11 cellular contexts compared by ENCODE assay signal in the genomic region with DNA sequence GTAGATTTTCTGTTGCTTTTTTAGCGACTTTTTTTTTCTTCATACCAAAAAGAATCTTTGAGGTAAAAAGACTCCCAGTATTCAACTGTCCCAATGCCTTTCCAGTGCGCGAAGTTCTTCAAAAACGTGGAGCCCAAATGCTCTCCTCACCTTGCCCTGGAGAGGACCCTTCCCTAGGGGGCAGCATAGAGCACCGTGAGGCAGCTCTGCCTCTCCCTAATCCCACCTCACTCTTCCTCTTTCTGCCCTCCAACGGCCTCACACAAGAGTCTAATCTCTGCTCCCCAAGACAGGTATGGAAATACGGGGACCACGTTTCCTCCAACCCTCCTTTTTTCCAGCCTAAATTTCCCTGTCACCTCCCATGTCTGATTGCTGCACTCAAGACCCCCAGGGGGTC.
A peak's percentile ranks its signal among the peaks of the same experiment; 100 is the strongest.
DNase-seq lines count a peak whose midpoint lies in the region; ATAC-seq and TF ChIP-seq lines count a peak whose summit lies in the region.
"Had no signal": no experiment of that assay in that cellular context is flagged by ENCODE, and none has a peak within 500 bp of the region (broad histone marks: within the 10 kb centered on the region; RNA-seq: fewer than 3 reads in every experiment).

No MANE protein-coding gene starts in this region.

- H3K4me1 ChIP-seq in DOHH2 (ENCODE audit: control insufficient read depth, low read length): no peaks in the 10 kb centered on the region
- peaks cover 10% of the 10 kb centered on the region for H3K4me1 ChIP-seq in NT2/D1 (ENCODE audit: insufficient read depth, insufficient read length)
- H3K4me1 ChIP-seq in fibroblast of lung (ENCODE audit: control insufficient read depth, extremely low read depth, insufficient read depth, low read length): no peaks in the 10 kb centered on the region

- H3K27ac ChIP-seq in DOHH2 (ENCODE audit: low read depth, low read length) (no peak overlapping the region), fibroblast of lung (ENCODE audit: insufficient read depth, low read length) (no peak overlapping the region)
- H3K27ac ChIP-seq: SK-N-MC had no signal

- H3K9me2 ChIP-seq in DOHH2 (replicated peaks; ENCODE audit: control insufficient read depth, low read length): no peaks in the 10 kb centered on the region

- H4K20me1 ChIP-seq in DOHH2 (ENCODE audit: control insufficient read depth, insufficient read depth, low read depth, low read length): no peaks in the 10 kb centered on the region
- H4K20me1 ChIP-seq in fibroblast of lung (ENCODE audit: control insufficient read depth, extremely low read depth, insufficient read depth, low read length): no peaks in the 10 kb centered on the region

- H3K27me3 ChIP-seq in DOHH2 (ENCODE audit: control insufficient read depth, low read length) (peaks cover 3% of the 10 kb centered on the region; the same call in 1 of the 2 replicates), NT2/D1 (ENCODE audit: insufficient read depth, insufficient read length) (no peaks in the 10 kb centered on the region), fibroblast of lung (ENCODE audit: control insufficient read depth, insufficient read depth, low read length) (no peaks in the 10 kb centered on the region)

- ATAC-seq in HG03469 (IDR thresholded peaks at IDR 0.05; ENCODE audit: unreplicated experiment): no peak

- no peak overlapping the region for H3K9ac ChIP-seq in NT2/D1 (ENCODE audit: insufficient read length, low read depth)
- no peak overlapping the region for H3K9ac ChIP-seq in fibroblast of lung (ENCODE audit: insufficient read depth, low read length)

- H3K4me3 ChIP-seq in AG10803 (ENCODE audit: low read length): no peak overlapping the region
- H3K4me3 ChIP-seq in DOHH2 (ENCODE audit: low read length): no peak overlapping the region
- no peak overlapping the region for H3K4me3 ChIP-seq in NT2/D1 (ENCODE audit: insufficient read length, low read depth)
- no peak overlapping the region for H3K4me3 ChIP-seq in fibroblast of lung (replicated peaks in 1 of 4; ENCODE audit: control extremely low read depth in 1 of 4, insufficient read depth in 1 of 4, low read depth in 3 of 4, low read length in 4 of 4)
- H3K4me3 ChIP-seq: SK-N-MC had no signal

- no peaks in the 10 kb centered on the region for H3K79me2 ChIP-seq in DOHH2 (ENCODE audit: control insufficient read depth, low read length)
- H3K79me2 ChIP-seq in fibroblast of lung (ENCODE audit: control insufficient read depth, insufficient read depth, low read length): no peaks in the 10 kb centered on the region

- no peak for DNase-seq in AG10803 (ENCODE audit: low read depth)
- peak; percentile 44 for DNase-seq in NT2/D1 (ENCODE audit: low read depth, low spot score)
- no peak for DNase-seq in fibroblast of lung (ENCODE audit: low read depth in 2 of 2)
- DNase-seq in activated effector memory CD4-positive, alpha-beta T cell treated with anti-CD3 and anti-CD28 coated beads, Interleukin-2, amount 50 U/mL, for 16 hours: no peak
- DNase-seq in NCI-H2081 treated with DMSO at 0.1 percent for 48 hours (lab: John Stamatoyannopoulos, UW): no peak
- DNase-seq in activated naive CD4-positive, alpha-beta T cell treated with anti-CD3 and anti-CD28 coated beads, Interleukin-2, amount 50 U/mL, for 16 hours: no peak
- DNase-seq: activated naive CD8-positive, alpha-beta T cell treated with anti-CD3 and anti-CD28 coated beads, Interleukin-2, amount 10 ng/mL, durations not matched to agents 7 days and 5 days; IMR-90 had no signal

- H3K4me2 ChIP-seq in DOHH2 (ENCODE audit: low read length) (no peak overlapping the region), fibroblast of lung (ENCODE audit: extremely low read depth, insufficient read depth, low read length) (no peak overlapping the region)

- H2AFZ ChIP-seq in fibroblast of lung (ENCODE audit: low read length): no peak overlapping the region

- H3K9me3 ChIP-seq in DOHH2 (ENCODE audit: control insufficient read depth, insufficient read depth, low read length) (no peaks in the 10 kb centered on the region), NT2/D1 (ENCODE audit: insufficient read depth, low read length) (no peaks in the 10 kb centered on the region), fibroblast of lung (ENCODE audit: control insufficient read depth, insufficient read depth, low read depth, low read length) (no peaks in the 10 kb centered on the region)

- no peaks in the 10 kb centered on the region for H3F3A ChIP-seq in DOHH2 (ENCODE audit: control insufficient read depth, insufficient read depth)

- H3K36me3 ChIP-seq in DOHH2 (ENCODE audit: control insufficient read depth, low read length) (no peaks in the 10 kb centered on the region), NT2/D1 (ENCODE audit: insufficient read depth, insufficient read length, low read length) (no peaks in the 10 kb centered on the region), fibroblast of lung (ENCODE audit: control insufficient read depth, insufficient read depth, low read length) (no peaks in the 10 kb centered on the region)

- TF ChIP-seq CTCF in AG10803 (conservative IDR thresholded peaks at IDR 0.05; ENCODE audit: low read length): peak; percentile 30
- TF ChIP-seq CTCF in DOHH2 (IDR thresholded peaks at IDR 0.05; ENCODE audit: low read depth, low read length, poor library complexity, severe bottlenecking): peak; percentile 70
- peak; percentile 12 to 34 for TF ChIP-seq CTCF in fibroblast of lung (conservative IDR thresholded peaks at IDR 0.05 in 1 of 2, IDR thresholded peaks at IDR 0.05 in 1 of 2; ENCODE audit: low read depth in 1 of 2, low read length in 2 of 2)
